ENCODE assay signal across 40 cellular contexts in the genomic region with DNA sequence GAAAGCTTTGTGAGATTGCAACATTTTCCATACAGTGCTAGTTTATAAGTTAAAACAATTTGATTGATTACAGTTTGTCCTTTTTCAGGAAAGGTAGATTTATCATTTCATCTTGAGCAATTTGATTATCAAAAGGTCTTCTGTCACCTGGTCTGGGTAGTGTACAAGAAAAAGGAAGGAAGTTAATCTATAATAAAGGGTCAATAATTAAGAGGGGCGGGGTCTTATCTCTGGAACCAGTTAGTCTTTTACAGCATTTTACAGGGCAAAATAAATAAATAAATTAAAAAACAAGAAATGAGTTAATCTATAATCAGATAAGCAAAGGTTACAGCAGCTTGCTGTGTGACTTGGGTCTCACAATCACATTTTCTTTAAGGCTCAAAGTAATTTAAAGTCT.
"Had no signal": no experiment of that assay in that cellular context is flagged by ENCODE, and none has a peak within 500 bp of the region (broad histone marks: within the 10 kb centered on the region; RNA-seq: fewer than 3 reads in every experiment).

No MANE protein-coding gene starts in this region.

- H3K9me3 ChIP-seq: adrenal gland, ascending aorta, breast epithelium had no signal

- FAIRE-seq: astrocyte, bronchial epithelial cell had no signal

- H3K4me3 Mint-ChIP-seq: activated naive CD4-positive, alpha-beta T cell treated with anti-CD3 and anti-CD28 coated beads for 36 hours; activated naive CD4-positive, alpha-beta T cell treated with anti-CD3 and anti-CD28 coated beads, Interleukin-2, amount 10 ng/mL, durations not matched to agents 7 days and 5 days; activated naive CD4-positive, alpha-beta T cell treated with anti-CD3 and anti-CD28 coated beads, Interleukin-2, amount 50 U/mL, for 24 hours; activated naive CD8-positive, alpha-beta T cell; activated naive CD8-positive, alpha-beta T cell treated with anti-CD3 and anti-CD28 coated beads for 36 hours; activated naive CD8-positive, alpha-beta T cell treated with anti-CD3 and anti-CD28 coated beads, Interleukin-2, amount 10 ng/mL, durations not matched to agents 7 days and 5 days; activated naive CD8-positive, alpha-beta T cell treated with anti-CD3 and anti-CD28 coated beads, Interleukin-2, amount 50 U/mL, for 24 hours; activated T-cell treated with anti-CD3 and anti-CD28 coated beads, Interleukin-2, amount 50 U/mL, for 24 hours; activated T-cell treated with anti-CD3 and anti-CD28 coated beads, Interleukin-2, amount 50 U/mL, for 4 hours; activated T-cell treated with anti-CD3 and anti-CD28 coated beads, Interleukin-2, amount 50 U/mL, for 72 hours; activated T-helper 1 cell treated with anti-CD3 and anti-CD28 coated beads, Interleukin-12 subunit alpha, Interleukin-12 subunit beta, Interleukin-2, Interleukin-4 antibody, amounts not matched to agents 30 ng/mL and 10 ng/mL and 1 ng/mL, durations not matched to agents 14 hours and 24 hours and 36 hours; activated T-helper 17 cell treated with anti-CD3 and anti-CD28 coated beads, Interleukin-2, amount 50 U/mL, for 72 hours; brain; central memory CD8-positive, alpha-beta T cell had no signal

- H3K4me1 Mint-ChIP-seq: activated naive CD4-positive, alpha-beta T cell treated with anti-CD3 and anti-CD28 coated beads, Interleukin-2, amount 10 ng/mL, durations not matched to agents 7 days and 5 days; activated naive CD4-positive, alpha-beta T cell treated with anti-CD3 and anti-CD28 coated beads, Interleukin-2, amount 50 U/mL, for 24 hours; activated naive CD8-positive, alpha-beta T cell treated with anti-CD3 and anti-CD28 coated beads for 36 hours; activated naive CD8-positive, alpha-beta T cell treated with anti-CD3 and anti-CD28 coated beads, Interleukin-2, amount 10 ng/mL, durations not matched to agents 7 days and 5 days; activated naive CD8-positive, alpha-beta T cell treated with anti-CD3 and anti-CD28 coated beads, Interleukin-2, amount 50 U/mL, for 24 hours; activated T-helper 17 cell treated with anti-CD3 and anti-CD28 coated beads, Interleukin-2, amount 50 U/mL, for 72 hours; central memory CD8-positive, alpha-beta T cell had no signal

- H3K36me3 ChIP-seq: adrenal gland, ascending aorta, brain microvascular endothelial cell, breast epithelium, cardiac muscle cell had no signal

- H3K36me3 Mint-ChIP-seq: activated naive CD4-positive, alpha-beta T cell treated with anti-CD3 and anti-CD28 coated beads, Interleukin-2, amount 10 ng/mL, durations not matched to agents 7 days and 5 days; activated naive CD4-positive, alpha-beta T cell treated with anti-CD3 and anti-CD28 coated beads, Interleukin-2, amount 50 U/mL, for 24 hours; activated naive CD4-positive, alpha-beta T cell treated with anti-CD3 and anti-CD28 coated beads, Interleukin-2, amount 50 U/mL, for 72 hours; activated naive CD8-positive, alpha-beta T cell; activated naive CD8-positive, alpha-beta T cell treated with anti-CD3 and anti-CD28 coated beads for 36 hours; activated naive CD8-positive, alpha-beta T cell treated with anti-CD3 and anti-CD28 coated beads, Interleukin-2, amount 10 ng/mL, durations not matched to agents 7 days and 5 days; brain had no signal

- H3K4me1 ChIP-seq: adrenal gland, ascending aorta, breast epithelium had no signal

- H3K27me3 ChIP-seq: adrenal gland, ascending aorta, brain microvascular endothelial cell, breast epithelium, cardiac muscle cell had no signal

- H3K27ac ChIP-seq: adrenal gland, ascending aorta, brain microvascular endothelial cell, breast epithelium, cardiac muscle cell had no signal

- DNase-seq: activated effector memory CD4-positive, alpha-beta T cell treated with anti-CD3 and anti-CD28 coated beads, Interleukin-2, amount 50 U/mL, for 16 hours; activated effector memory CD4-positive, alpha-beta T cell treated with Interleukin-2 at 50 U/mL for 16 hours; activated gamma-delta T cell; activated gamma-delta T cell treated with Interleukin-2 at 50 U/mL for 16 hours; activated naive CD4-positive, alpha-beta T cell; activated naive CD4-positive, alpha-beta T cell treated with anti-CD3 and anti-CD28 coated beads for 36 hours; activated naive CD4-positive, alpha-beta T cell treated with anti-CD3 and anti-CD28 coated beads, Interleukin-2, amount 10 ng/mL, durations not matched to agents 7 days and 5 days; activated naive CD4-positive, alpha-beta T cell treated with anti-CD3 and anti-CD28 coated beads, Interleukin-2, amount 50 U/mL, for 16 hours; activated naive CD4-positive, alpha-beta T cell treated with Interleukin-2 at 50 U/mL for 16 hours; activated naive CD8-positive, alpha-beta T cell treated with anti-CD3 and anti-CD28 coated beads for 36 hours; activated naive CD8-positive, alpha-beta T cell treated with anti-CD3 and anti-CD28 coated beads, Interleukin-2, amount 10 ng/mL, durations not matched to agents 7 days and 5 days; activated naive CD8-positive, alpha-beta T cell treated with anti-CD3 and anti-CD28 coated beads, Interleukin-2, amount 50 U/mL, for 24 hours; activated T-cell treated with anti-CD3 and anti-CD28 coated beads for 4 hours; activated T-cell treated with anti-CD3 and anti-CD28 coated beads, Interleukin-2, amount 50 U/mL, for 1 hour; activated T-cell treated with anti-CD3 and anti-CD28 coated beads, Interleukin-2, amount 50 U/mL, for 24 hours; activated T-cell treated with anti-CD3 and anti-CD28 coated beads, Interleukin-2, amount 50 U/mL, for 4 hours; activated T-cell treated with anti-CD3 and anti-CD28 coated beads, Interleukin-2, amount 50 U/mL, for 48 hours; activated T-cell treated with anti-CD3 and anti-CD28 coated beads, Interleukin-2, amount 50 U/mL, for 72 hours; adrenal gland; amniotic stem cell; amygdala; anterior cingulate cortex; aorta; brain microvascular endothelial cell; caudate nucleus; central memory CD4-positive, alpha-beta T cell; cerebellar nuclear complex had no signal

- H3K27me3 Mint-ChIP-seq: brain had no signal

- H3K27ac Mint-ChIP-seq: activated naive CD4-positive, alpha-beta T cell treated with anti-CD3 and anti-CD28 coated beads for 36 hours; activated naive CD4-positive, alpha-beta T cell treated with anti-CD3 and anti-CD28 coated beads, Interleukin-2, amount 10 ng/mL, durations not matched to agents 7 days and 5 days; activated naive CD4-positive, alpha-beta T cell treated with anti-CD3 and anti-CD28 coated beads, Interleukin-2, amount 50 U/mL, for 24 hours; activated naive CD4-positive, alpha-beta T cell treated with anti-CD3 and anti-CD28 coated beads, Interleukin-2, amount 50 U/mL, for 72 hours; activated naive CD8-positive, alpha-beta T cell; activated naive CD8-positive, alpha-beta T cell treated with anti-CD3 and anti-CD28 coated beads for 36 hours; activated naive CD8-positive, alpha-beta T cell treated with anti-CD3 and anti-CD28 coated beads, Interleukin-2, amount 10 ng/mL, durations not matched to agents 7 days and 5 days; activated naive CD8-positive, alpha-beta T cell treated with anti-CD3 and anti-CD28 coated beads, Interleukin-2, amount 50 U/mL, for 24 hours; activated T-cell treated with anti-CD3 and anti-CD28 coated beads, Interleukin-2, amount 50 U/mL, for 24 hours; activated T-cell treated with anti-CD3 and anti-CD28 coated beads, Interleukin-2, amount 50 U/mL, for 72 hours; activated T-helper 1 cell treated with anti-CD3 and anti-CD28 coated beads, Interleukin-12 subunit alpha, Interleukin-12 subunit beta, Interleukin-2, Interleukin-4 antibody, amounts not matched to agents 30 ng/mL and 10 ng/mL and 1 ng/mL, durations not matched to agents 14 hours and 24 hours and 36 hours; activated T-helper 17 cell treated with anti-CD3 and anti-CD28 coated beads, Interleukin-2, amount 50 U/mL, for 72 hours; activated T-helper 2 cell treated with anti-CD3 and anti-CD28 coated beads, Interferon-gamma antibody, Interleukin-2, Interleukin-4, amounts not matched to agents 10 μg/mL and 5 μg/mL and 100 μg/mL, durations not matched to agents 14 hours and 24 hours and 36 hours; brain had no signal

- H3K4me3 ChIP-seq: adrenal gland, ascending aorta, breast epithelium, cardiac muscle cell had no signal

- ATAC-seq: activated naive CD4-positive, alpha-beta T cell treated with anti-CD3 and anti-CD28 coated beads, Interleukin-2, amount 50 U/mL, for 72 hours; activated naive CD8-positive, alpha-beta T cell treated with anti-CD3 and anti-CD28 coated beads, Interleukin-2, amount 50 U/mL, for 24 hours; activated T-cell treated with anti-CD3 and anti-CD28 coated beads, Interleukin-2, amount 50 U/mL, for 4 hours; activated T-cell treated with anti-CD3 and anti-CD28 coated beads, Interleukin-2, amount 50 U/mL, for 72 hours; activated T-helper 17 cell treated with anti-CD3 and anti-CD28 coated beads, Interleukin-2, amount 50 U/mL, for 72 hours had no signal

- H3K9me3 Mint-ChIP-seq: activated naive CD4-positive, alpha-beta T cell treated with anti-CD3 and anti-CD28 coated beads for 36 hours; activated naive CD4-positive, alpha-beta T cell treated with anti-CD3 and anti-CD28 coated beads, Interleukin-2, amount 10 ng/mL, durations not matched to agents 7 days and 5 days; activated naive CD4-positive, alpha-beta T cell treated with anti-CD3 and anti-CD28 coated beads, Interleukin-2, amount 50 U/mL, for 24 hours; activated naive CD4-positive, alpha-beta T cell treated with anti-CD3 and anti-CD28 coated beads, Interleukin-2, amount 50 U/mL, for 72 hours; activated naive CD8-positive, alpha-beta T cell treated with anti-CD3 and anti-CD28 coated beads for 36 hours; activated naive CD8-positive, alpha-beta T cell treated with anti-CD3 and anti-CD28 coated beads, Interleukin-2, amount 10 ng/mL, durations not matched to agents 7 days and 5 days; activated naive CD8-positive, alpha-beta T cell treated with anti-CD3 and anti-CD28 coated beads, Interleukin-2, amount 50 U/mL, for 24 hours; activated T-cell treated with anti-CD3 and anti-CD28 coated beads, Interleukin-2, amount 50 U/mL, for 24 hours; activated T-cell treated with anti-CD3 and anti-CD28 coated beads, Interleukin-2, amount 50 U/mL, for 4 hours; activated T-cell treated with anti-CD3 and anti-CD28 coated beads, Interleukin-2, amount 50 U/mL, for 72 hours; activated T-helper 2 cell treated with anti-CD3 and anti-CD28 coated beads, Interferon-gamma antibody, Interleukin-2, Interleukin-4, amounts not matched to agents 10 μg/mL and 5 μg/mL and 100 μg/mL, durations not matched to agents 14 hours and 24 hours and 36 hours; central memory CD8-positive, alpha-beta T cell had no signal
